1 cellular context compared by ENCODE assay signal in genomic region chr15:39580630-39581500, GRCh38.
TF ChIP-seq lines count a peak whose summit lies in the region.

TSS of gene THBS1 (plus strand) at chr15:39581079. CDS start at chr15:39581858, 779 bp downstream.

TF ChIP-seq in HEK293, 187 proteins besides CTCF, POLR2A, EP300 and RAD21 (continued from another document):
- TF ChIP-seq GLIS1 (tag by site-specific recombination; IDR thresholded peaks at IDR 0.05) = peak; percentile 20; the same call in 1 of the 2 replicates
- no peak for TF ChIP-seq FEZF1 (tag by site-specific recombination; IDR thresholded peaks at IDR 0.05)
- TF ChIP-seq, protein P1, sequence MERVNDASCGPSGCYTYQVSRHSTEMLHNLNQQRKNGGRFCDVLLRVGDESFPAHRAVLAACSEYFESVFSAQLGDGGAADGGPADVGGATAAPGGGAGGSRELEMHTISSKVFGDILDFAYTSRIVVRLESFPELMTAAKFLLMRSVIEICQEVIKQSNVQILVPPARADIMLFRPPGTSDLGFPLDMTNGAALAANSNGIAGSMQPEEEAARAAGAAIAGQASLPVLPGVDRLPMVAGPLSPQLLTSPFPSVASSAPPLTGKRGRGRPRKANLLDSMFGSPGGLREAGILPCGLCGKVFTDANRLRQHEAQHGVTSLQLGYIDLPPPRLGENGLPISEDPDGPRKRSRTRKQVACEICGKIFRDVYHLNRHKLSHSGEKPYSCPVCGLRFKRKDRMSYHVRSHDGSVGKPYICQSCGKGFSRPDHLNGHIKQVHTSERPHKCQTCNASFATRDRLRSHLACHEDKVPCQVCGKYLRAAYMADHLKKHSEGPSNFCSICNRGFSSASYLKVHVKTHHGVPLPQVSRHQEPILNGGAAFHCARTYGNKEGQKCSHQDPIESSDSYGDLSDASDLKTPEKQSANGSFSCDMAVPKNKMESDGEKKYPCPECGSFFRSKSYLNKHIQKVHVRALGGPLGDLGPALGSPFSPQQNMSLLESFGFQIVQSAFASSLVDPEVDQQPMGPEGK (tag by site-specific recombination; IDR thresholded peaks at IDR 0.05) = peak; percentile 60
- no peak for TF ChIP-seq ZNF155 (tag by site-specific recombination; IDR thresholded peaks at IDR 0.05)
- peak; percentile 63; the same call in 1 of the 2 replicates for TF ChIP-seq ZFHX2 (tag by site-specific recombination; conservative IDR thresholded peaks at IDR 0.05)
- TF ChIP-seq ZNF473 (tag by site-specific recombination; IDR thresholded peaks at IDR 0.05) = no peak
- TF ChIP-seq YY2 (tag by site-specific recombination; IDR thresholded peaks at IDR 0.05) = no peak
- peak; percentile 29; the same call in 1 of the 2 replicates for TF ChIP-seq ZBTB10 (tag by site-specific recombination; IDR thresholded peaks at IDR 0.05)
- peak; percentile 32; the same call in 1 of the 2 replicates for TF ChIP-seq ZNF341 (tag by site-specific recombination; IDR thresholded peaks at IDR 0.05; ENCODE audit: low read depth)
- peak; percentile 51 for TF ChIP-seq SP2 (tag by site-specific recombination; IDR thresholded peaks at IDR 0.05)
- no peak for TF ChIP-seq KLF7 (tag by site-specific recombination; IDR thresholded peaks at IDR 0.05; ENCODE audit: borderline replicate concordance)
- TF ChIP-seq ZNF148 (tag by site-specific recombination; IDR thresholded peaks at IDR 0.05; ENCODE audit: borderline replicate concordance) = no peak
- TF ChIP-seq GLIS2 (tag by site-specific recombination; IDR thresholded peaks at IDR 0.05) = peak; percentile 56
- no peak for TF ChIP-seq TRIM28 (IDR thresholded peaks at IDR 0.05; ENCODE audit: borderline replicate concordance, low read length)
